In the genomic region with DNA sequence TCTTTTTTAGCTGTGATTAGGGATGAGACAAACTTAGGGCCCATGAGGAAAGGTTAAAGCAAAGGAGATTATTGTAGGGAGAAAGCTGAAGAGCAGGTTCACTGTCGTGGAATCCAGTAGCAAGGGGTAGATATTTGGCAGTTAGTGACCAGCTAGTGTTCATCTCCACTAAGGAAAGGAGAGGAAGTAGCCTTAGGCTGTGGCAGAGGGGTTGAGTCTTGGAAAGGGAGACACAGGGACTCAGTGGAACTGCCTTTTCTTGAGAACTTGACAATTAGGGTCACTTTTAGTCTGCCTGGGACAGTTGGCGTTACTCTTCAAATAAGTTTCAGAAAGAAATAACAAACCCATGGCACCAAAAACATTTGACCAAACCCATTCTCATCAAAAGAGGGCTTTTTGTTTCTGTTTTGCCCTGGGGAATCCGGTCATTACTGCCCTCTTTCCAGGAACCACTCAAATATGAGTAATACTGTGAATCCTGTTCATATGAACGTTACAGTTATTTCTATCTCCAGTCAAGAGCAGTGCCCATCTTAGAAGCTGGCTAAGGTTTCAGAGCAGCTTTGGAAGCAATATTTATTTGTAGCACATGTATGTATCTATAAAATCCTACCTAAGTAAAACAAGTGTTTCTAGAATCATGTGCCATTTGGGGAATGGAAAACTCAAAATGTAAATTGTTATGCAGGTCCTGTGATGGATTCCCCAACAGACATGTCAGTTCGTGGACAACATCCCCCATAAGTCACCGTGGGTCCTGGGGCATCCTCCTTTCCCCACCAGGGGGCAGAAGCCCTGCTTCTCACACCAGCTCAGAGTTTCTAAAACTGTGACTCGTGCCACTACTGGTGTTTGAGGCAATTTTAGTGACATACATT, we compare ENCODE assay signal across 8 cellular contexts.
DNase-seq lines count a peak whose midpoint lies in the region; ATAC-seq and TF ChIP-seq lines count a peak whose summit lies in the region.

No MANE protein-coding gene starts in this region.

- no peaks in the 10 kb centered on the region for H4K20me1 ChIP-seq in SU-DHL-6 (ENCODE audit: low read depth, low read length)

- no peak for TF ChIP-seq POLR2A in stomach (IDR thresholded peaks at IDR 0.05)

- H3K23ac ChIP-seq in neuronal stem cell (ENCODE audit: low read depth, low read length, poor library complexity): no peak overlapping the region

- H2BK15ac ChIP-seq in neuronal stem cell (ENCODE audit: low read length): no peak overlapping the region

- H3K18ac ChIP-seq in neuronal stem cell (ENCODE audit: low read length): no peak overlapping the region

- H2BK120ac ChIP-seq in neuronal stem cell (ENCODE audit: low read depth, low read length): no peak overlapping the region

- H3K4me3 ChIP-seq in heart right ventricle (no peak overlapping the region), right cardiac atrium (ENCODE audit: low read length) (no peak overlapping the region), SU-DHL-6 (ENCODE audit: insufficient read depth, low read length, poor library complexity, severe bottlenecking) (no peak overlapping the region), stomach (no peak overlapping the region), neuronal stem cell (ENCODE audit: low read length in 2 of 2) (no peak overlapping the region)

- no peak for TF ChIP-seq EP300 in stomach (IDR thresholded peaks at IDR 0.05)

- H3K9me3 ChIP-seq in heart right ventricle (no peaks in the 10 kb centered on the region), right cardiac atrium (ENCODE audit: control insufficient read depth, low read length) (no peaks in the 10 kb centered on the region), SU-DHL-6 (ENCODE audit: insufficient read depth, low read length) (no peaks in the 10 kb centered on the region), stomach (no peaks in the 10 kb centered on the region), neuronal stem cell (replicated peaks in 1 of 2; ENCODE audit: control insufficient read depth in 2 of 2, insufficient read depth in 1 of 2, low read depth in 1 of 2, low read length in 2 of 2) (peaks cover 0 to 3% of the 10 kb centered on the region in 2 donors)

- H3K9me3 Mint-ChIP-seq in activated naive CD8-positive, alpha-beta T cell treated with anti-CD3 and anti-CD28 coated beads for 36 hours: no peaks in the 10 kb centered on the region

- intact Hi-C loops in heart right ventricle (cut with DNase I): no loop called here
- intact Hi-C loops in right cardiac atrium (cut with DNase I): no loop called here
- intact Hi-C loops in stomach (cut with DNase I; ENCODE audit: low total_unique reads): no loop called here

- ATAC-seq in heart right ventricle (no peak), right cardiac atrium (no peak), HG03342 (IDR thresholded peaks at IDR 0.05; ENCODE audit: unreplicated experiment) (peak; percentile 65)

- no peaks in the 10 kb centered on the region for H3K79me2 ChIP-seq in SU-DHL-6 (ENCODE audit: insufficient read depth, low read length)

- H3K27me3 ChIP-seq in heart right ventricle (no peaks in the 10 kb centered on the region), right cardiac atrium (ENCODE audit: control insufficient read depth, insufficient read depth) (no peaks in the 10 kb centered on the region), SU-DHL-6 (ENCODE audit: low read length) (no peaks in the 10 kb centered on the region), stomach (no peaks in the 10 kb centered on the region), neuronal stem cell (ENCODE audit: control insufficient read depth in 3 of 3, insufficient read depth in 3 of 3, low read depth in 1 of 3, low read length in 3 of 3) (no peaks in the 10 kb centered on the region)

- no peak overlapping the region for H4K8ac ChIP-seq in neuronal stem cell (ENCODE audit: low read depth, low read length)

- WGBS in heart right ventricle, 2 donors: 61 to 67% methylated on average over 7 of the region's 7 CpGs
- 65% methylated on average over 7 of the region's 7 CpGs for WGBS in right cardiac atrium
- 49 to 66% (median 54%) methylated on average over 7 of the region's 7 CpGs for WGBS in stomach, 5 donors
- no CpG with 5 or more reads among the region's 7 CpGs for WGBS in neuronal stem cell (ENCODE audit: extremely low coverage in 2 of 2, insufficient read length in 2 of 2, insufficient replicate concordance in 1 of 2), 2 donors

- H3K4me1 ChIP-seq in heart right ventricle: peaks cover 0 to 3% (median 0%) of the 10 kb centered on the region in 9 donors
- H3K4me1 ChIP-seq in right cardiac atrium (ENCODE audit: control insufficient read depth, insufficient read depth, low read length): no peaks in the 10 kb centered on the region
- no peaks in the 10 kb centered on the region for H3K4me1 ChIP-seq in stomach
- H3K4me1 ChIP-seq in neuronal stem cell (ENCODE audit: control insufficient read depth in 2 of 2, insufficient read depth in 1 of 2, low read depth in 1 of 2, low read length in 2 of 2): peaks cover 0 to 9% of the 10 kb centered on the region in 2 donors

- H3K4me1 Mint-ChIP-seq in activated naive CD8-positive, alpha-beta T cell treated with anti-CD3 and anti-CD28 coated beads for 36 hours: no peaks in the 10 kb centered on the region

- no peaks in the 10 kb centered on the region for H3K36me3 Mint-ChIP-seq in activated naive CD8-positive, alpha-beta T cell treated with anti-CD3 and anti-CD28 coated beads for 36 hours

- H3K4ac ChIP-seq in neuronal stem cell (ENCODE audit: low read length): no peak overlapping the region

- H3K4me2 ChIP-seq in SU-DHL-6 (ENCODE audit: low read depth, low read length, poor library complexity, severe bottlenecking) (no peak overlapping the region), neuronal stem cell (ENCODE audit: insufficient read depth, low read length, poor library complexity, severe bottlenecking) (no peak overlapping the region)

- no peaks in the 10 kb centered on the region for H3K36me3 ChIP-seq in heart right ventricle
- H3K36me3 ChIP-seq in SU-DHL-6 (ENCODE audit: low read length): no peaks in the 10 kb centered on the region
- no peaks in the 10 kb centered on the region for H3K36me3 ChIP-seq in stomach
- H3K36me3 ChIP-seq in neuronal stem cell (replicated peaks in 1 of 2; ENCODE audit: control insufficient read depth in 2 of 2, insufficient read depth in 2 of 2, low read length in 2 of 2): no peaks in the 10 kb centered on the region

- peaks cover 21% of the 10 kb centered on the region for H3K27me3 Mint-ChIP-seq in activated naive CD8-positive, alpha-beta T cell treated with anti-CD3 and anti-CD28 coated beads for 36 hours

- H3K79me1 ChIP-seq in neuronal stem cell (ENCODE audit: low read depth, low read length): no peaks in the 10 kb centered on the region

- H3K27ac ChIP-seq in heart right ventricle: no peak overlapping the region
- no peak overlapping the region for H3K27ac ChIP-seq in right cardiac atrium (ENCODE audit: low read length)
- no peak overlapping the region for H3K27ac ChIP-seq in SU-DHL-6 (ENCODE audit: low read depth, low read length)
- H3K27ac ChIP-seq in stomach: no peak overlapping the region
- no peak overlapping the region for H3K27ac ChIP-seq in neuronal stem cell (replicated peaks; ENCODE audit: low read length)

- no peak overlapping the region for H3K4me3 Mint-ChIP-seq in activated naive CD8-positive, alpha-beta T cell treated with anti-CD3 and anti-CD28 coated beads for 36 hours

- no peak overlapping the region for H4K91ac ChIP-seq in neuronal stem cell (ENCODE audit: low read depth, low read length, poor library complexity)

- no peak overlapping the region for H3K27ac Mint-ChIP-seq in activated naive CD8-positive, alpha-beta T cell treated with anti-CD3 and anti-CD28 coated beads for 36 hours

- H2AFZ ChIP-seq in SU-DHL-6 (ENCODE audit: low read depth, low read length, severe bottlenecking) (peak overlapping the region; percentile 18), neuronal stem cell (ENCODE audit: low read length) (no peak overlapping the region)

- DNase-seq in heart right ventricle: no peak
- DNase-seq in right cardiac atrium: no peak
- peak; percentile 36 for DNase-seq in activated naive CD8-positive, alpha-beta T cell treated with anti-CD3 and anti-CD28 coated beads for 36 hours
- DNase-seq in medulla oblongata (ENCODE audit: extremely low spot score): peak; percentile 27
- peak; percentile 32 for DNase-seq in stomach
- no peak for DNase-seq in neuronal stem cell (ENCODE audit: low spot score)

- H3F3A ChIP-seq in SU-DHL-6 (ENCODE audit: insufficient read depth): no peaks in the 10 kb centered on the region

- TF ChIP-seq CTCF in heart right ventricle (IDR thresholded peaks at IDR 0.05) (peak in 7 of 9 donors; percentile 23 to 66 (median 40)), SU-DHL-6 (IDR thresholded peaks at IDR 0.05; ENCODE audit: insufficient read depth, low read length, poor library complexity, severe bottlenecking) (peak; percentile 96), stomach (IDR thresholded peaks at IDR 0.05) (peak in 5 of 7 experiments; percentile 17 to 44 (median 36))

- H2BK12ac ChIP-seq in neuronal stem cell (ENCODE audit: low read length): no peak overlapping the region

- no peak overlapping the region for H3K14ac ChIP-seq in neuronal stem cell (ENCODE audit: low read length)

- no peaks in the 10 kb centered on the region for H3K9me2 ChIP-seq in SU-DHL-6 (replicated peaks; ENCODE audit: insufficient read depth, low read length)

- no peak overlapping the region for H2BK5ac ChIP-seq in neuronal stem cell (ENCODE audit: low read length)

- no peak overlapping the region for H2AK5ac ChIP-seq in neuronal stem cell (ENCODE audit: low read depth, low read length)

- H3K9ac ChIP-seq in SU-DHL-6 (ENCODE audit: low read length): no peak overlapping the region
- H3K9ac ChIP-seq in neuronal stem cell (ENCODE audit: low read depth, low read length, poor library complexity): no peak overlapping the region

Comparison
In these comparisons a context has a peak if more than half of its experiments do, and no peak if none do; other contexts are left out.
1. DNase-seq: peak in activated naive CD8-positive, alpha-beta T cell treated with anti-CD3 and anti-CD28 coated beads for 36 hours (single experiment), medulla oblongata (single experiment) and stomach (single experiment); none in heart right ventricle (0 of 2), right cardiac atrium (0 of 3) and neuronal stem cell (single experiment).
2. CTCF ChIP-seq: peak in every context shown above with its lines; median percentile 96 in SU-DHL-6; 40 in heart right ventricle; 36 in stomach.